In genomic region chr3:62757045-62757444, GRCh38 we compare ENCODE assay signal across 28 cellular contexts.
"Had no signal": no experiment of that assay in that cellular context is flagged by ENCODE, and none has a peak within 500 bp of the region (broad histone marks: within the 10 kb centered on the region; RNA-seq: fewer than 3 reads in every experiment).

No MANE protein-coding gene starts in this region.

- H3K27me3 ChIP-seq: brain microvascular endothelial cell, dorsolateral prefrontal cortex, heart left ventricle had no signal

- H3K9me3 ChIP-seq: heart left ventricle had no signal

- H3K9me3 Mint-ChIP-seq: activated CD4-positive, alpha-beta memory T cell treated with anti-CD3 and anti-CD28 coated beads for 36 hours; activated CD4-positive, alpha-beta T cell treated with anti-CD3 and anti-CD28 coated beads, Interleukin-2, amount 10 ng/mL, durations not matched to agents 24 days and 14 days; endodermal cell; T-helper 1 cell treated with Interleukin-12 subunit alpha and Interleukin-12 subunit beta and Interleukin-4 antibody, amounts not matched to agents 30 μg/mL and 1 μg/mL, for 36 hours had no signal

- H3K4me3 Mint-ChIP-seq: activated CD4-positive, alpha-beta memory T cell treated with anti-CD3 and anti-CD28 coated beads for 36 hours; activated CD4-positive, alpha-beta T cell treated with anti-CD3 and anti-CD28 coated beads for 36 hours; activated CD4-positive, alpha-beta T cell treated with anti-CD3 and anti-CD28 coated beads, Interleukin-2, amount 10 ng/mL, durations not matched to agents 24 days and 14 days; activated CD8-positive, alpha-beta memory T cell treated with anti-CD3 and anti-CD28 coated beads, Interleukin-2, amount 10 ng/mL, durations not matched to agents 7 days and 5 days; activated CD8-positive, alpha-beta T cell treated with anti-CD3 and anti-CD28 coated beads, Interleukin-2, amount 10 ng/mL, durations not matched to agents 7 days and 5 days; activated naive CD8-positive, alpha-beta T cell; activated T-cell treated with anti-CD3 and anti-CD28 coated beads, Interleukin-2, amount 50 U/mL, for 72 hours; central memory CD8-positive, alpha-beta T cell; dendritic cell treated with granulocyte-macrophage colony-stimulating factor and Interleukin-4, amounts not matched to agents 40 ng/mL and 50 ng/mL, for 4 days; endodermal cell; T-helper 1 cell treated with Interleukin-12 subunit alpha and Interleukin-12 subunit beta and Interleukin-4 antibody, amounts not matched to agents 30 μg/mL and 1 μg/mL, for 36 hours had no signal

- H3K36me3 Mint-ChIP-seq: activated CD4-positive, alpha-beta memory T cell treated with anti-CD3 and anti-CD28 coated beads for 36 hours; activated CD8-positive, alpha-beta memory T cell treated with anti-CD3 and anti-CD28 coated beads, Interleukin-2, amount 10 ng/mL, durations not matched to agents 7 days and 5 days; activated naive CD8-positive, alpha-beta T cell had no signal

- H3K27me3 Mint-ChIP-seq: activated CD4-positive, alpha-beta memory T cell treated with anti-CD3 and anti-CD28 coated beads for 36 hours; activated CD4-positive, alpha-beta T cell treated with anti-CD3 and anti-CD28 coated beads for 36 hours; activated CD4-positive, alpha-beta T cell treated with anti-CD3 and anti-CD28 coated beads, Interleukin-2, amount 10 ng/mL, durations not matched to agents 24 days and 14 days; activated CD8-positive, alpha-beta memory T cell treated with anti-CD3 and anti-CD28 coated beads, Interleukin-2, amount 10 ng/mL, durations not matched to agents 7 days and 5 days; central memory CD8-positive, alpha-beta T cell; dendritic cell treated with granulocyte-macrophage colony-stimulating factor and Interleukin-4, amounts not matched to agents 40 ng/mL and 50 ng/mL, for 4 days had no signal

- H3K36me3 ChIP-seq: brain microvascular endothelial cell, heart left ventricle had no signal

- DNase-seq: activated CD4-positive, alpha-beta memory T cell treated with anti-CD3 and anti-CD28 coated beads for 36 hours; activated CD4-positive, alpha-beta T cell treated with anti-CD3 and anti-CD28 coated beads for 36 hours; activated CD4-positive, alpha-beta T cell treated with anti-CD3 and anti-CD28 coated beads, Interleukin-2, amount 10 ng/mL, durations not matched to agents 24 days and 14 days; activated CD4-positive, CD25-positive, alpha-beta regulatory T cell; activated CD4-positive, CD25-positive, alpha-beta regulatory T cell treated with anti-CD3 and anti-CD28 coated beads, Interleukin-2, amount 50 U/mL, for 72 hours; activated CD8-positive, alpha-beta memory T cell treated with anti-CD3 and anti-CD28 coated beads, Interleukin-2, amount 10 ng/mL, durations not matched to agents 7 days and 5 days; activated CD8-positive, alpha-beta memory T cell treated with anti-CD3 and anti-CD28 coated beads, Interleukin-2, amount 50 U/mL, for 4 hours; activated CD8-positive, alpha-beta T cell treated with anti-CD3 and anti-CD28 coated beads, Interleukin-2, amount 10 ng/mL, durations not matched to agents 7 days and 5 days; activated gamma-delta T cell; activated naive CD4-positive, alpha-beta T cell treated with anti-CD3 and anti-CD28 coated beads, Interleukin-2, amount 50 U/mL, for 16 hours; activated naive CD4-positive, alpha-beta T cell treated with Interleukin-2 at 50 U/mL for 16 hours; activated T-cell treated with anti-CD3 and anti-CD28 coated beads, Interleukin-2, amount 50 U/mL, for 1 hour; activated T-cell treated with anti-CD3 and anti-CD28 coated beads, Interleukin-2, amount 50 U/mL, for 72 hours; amniotic stem cell; anterior cingulate cortex; brain microvascular endothelial cell; dorsolateral prefrontal cortex; effector memory CD4-positive, alpha-beta T cell; endodermal cell; foreskin fibroblast; heart left ventricle; T1000 had no signal

- H3K4me3 ChIP-seq: coronary artery, dorsolateral prefrontal cortex, heart left ventricle had no signal

- H3K27ac Mint-ChIP-seq: activated CD4-positive, alpha-beta memory T cell treated with anti-CD3 and anti-CD28 coated beads for 36 hours; activated CD4-positive, alpha-beta T cell treated with anti-CD3 and anti-CD28 coated beads for 36 hours; activated CD4-positive, alpha-beta T cell treated with anti-CD3 and anti-CD28 coated beads, Interleukin-2, amount 10 ng/mL, durations not matched to agents 24 days and 14 days; activated CD8-positive, alpha-beta memory T cell treated with anti-CD3 and anti-CD28 coated beads, Interleukin-2, amount 10 ng/mL, durations not matched to agents 7 days and 5 days; activated CD8-positive, alpha-beta T cell treated with anti-CD3 and anti-CD28 coated beads, Interleukin-2, amount 10 ng/mL, durations not matched to agents 7 days and 5 days; activated naive CD8-positive, alpha-beta T cell; activated T-cell treated with anti-CD3 and anti-CD28 coated beads, Interleukin-2, amount 50 U/mL, for 72 hours; dendritic cell treated with granulocyte-macrophage colony-stimulating factor and Interleukin-4, amounts not matched to agents 40 ng/mL and 50 ng/mL, for 4 days; endodermal cell; T-helper 1 cell treated with Interleukin-12 subunit alpha and Interleukin-12 subunit beta and Interleukin-4 antibody, amounts not matched to agents 30 μg/mL and 1 μg/mL, for 36 hours had no signal

- H3K27ac ChIP-seq: brain microvascular endothelial cell, coronary artery, dorsolateral prefrontal cortex, heart left ventricle had no signal

- ATAC-seq: activated CD4-positive, alpha-beta T cell treated with anti-CD3 and anti-CD28 coated beads for 36 hours; activated CD8-positive, alpha-beta memory T cell treated with anti-CD3 and anti-CD28 coated beads, Interleukin-2, amount 10 ng/mL, durations not matched to agents 7 days and 5 days; activated CD8-positive, alpha-beta T cell treated with anti-CD3 and anti-CD28 coated beads, Interleukin-2, amount 10 ng/mL, durations not matched to agents 7 days and 5 days; activated T-cell treated with anti-CD3 and anti-CD28 coated beads, Interleukin-2, amount 50 U/mL, for 72 hours; esophagus mucosa; heart left ventricle had no signal

- H3K4me1 Mint-ChIP-seq: activated CD4-positive, alpha-beta T cell treated with anti-CD3 and anti-CD28 coated beads for 36 hours; activated CD4-positive, alpha-beta T cell treated with anti-CD3 and anti-CD28 coated beads, Interleukin-2, amount 10 ng/mL, durations not matched to agents 24 days and 14 days; activated CD8-positive, alpha-beta memory T cell treated with anti-CD3 and anti-CD28 coated beads, Interleukin-2, amount 10 ng/mL, durations not matched to agents 7 days and 5 days; central memory CD8-positive, alpha-beta T cell had no signal
